Comparison of ENCODE assay signal across 16 cellular contexts in genomic region chr20:11822116-11822794, GRCh38.
"Had no signal": no experiment of that assay in that cellular context is flagged by ENCODE, and none has a peak within 500 bp of the region (broad histone marks: within the 10 kb centered on the region; RNA-seq: fewer than 3 reads in every experiment).

No MANE protein-coding gene starts in this region.

- H3K27ac ChIP-seq: coronary artery, WERI-Rb-1 had no signal

- DNase-seq: activated CD4-positive, alpha-beta T cell treated with anti-CD3 and anti-CD28 coated beads for 1 hour; activated CD4-positive, alpha-beta T cell treated with anti-CD3 and anti-CD28 coated beads, Interleukin-2, amount 50 U/mL, for 4 hours; activated gamma-delta T cell treated with Interleukin-2 at 50 U/mL for 16 hours; amygdala; naive thymus-derived CD8-positive, alpha-beta T cell; stimulated activated CD4-positive, alpha-beta T cell treated with anti-CD3 and anti-CD28 coated beads, Interleukin-12 subunit alpha, Interleukin-12 subunit beta, amount 100 ng/mL, for 4 hours; stimulated activated CD4-positive, alpha-beta T cell treated with anti-CD3 and anti-CD28 coated beads, Interleukin-1b, Interleukin-23, amount 100 ng/mL, for 48 hours; stimulated activated CD8-positive, alpha-beta memory T cell treated with anti-CD3 and anti-CD28 coated beads, Interleukin-4, amount 100 ng/mL, for 48 hours; stimulated activated naive CD8-positive, alpha-beta T cell treated with anti-CD3 and anti-CD28 coated beads, Interleukin-15, Interleukin-2, amounts not matched to agents 100 U/mL and 50 U/mL, for 24 hours; T-helper 2 cell; trophoblast cell; WERI-Rb-1 had no signal

- H3K36me3 ChIP-seq: WERI-Rb-1 had no signal

- ATAC-seq: activated naive CD4-positive, alpha-beta T cell treated with anti-CD3 and anti-CD28 coated beads, Interleukin-2, amount 50 U/mL, for 72 hours; esophagus mucosa; naive thymus-derived CD8-positive, alpha-beta T cell; sciatic nerve; stimulated activated naive CD8-positive, alpha-beta T cell treated with anti-CD3 and anti-CD28 coated beads, Interleukin-15, Interleukin-2, amounts not matched to agents 100 U/mL and 50 U/mL, for 24 hours had no signal

- H3K4me3 ChIP-seq: coronary artery had no signal
